ENCODE assay signal across 24 cellular contexts in the genomic region with DNA sequence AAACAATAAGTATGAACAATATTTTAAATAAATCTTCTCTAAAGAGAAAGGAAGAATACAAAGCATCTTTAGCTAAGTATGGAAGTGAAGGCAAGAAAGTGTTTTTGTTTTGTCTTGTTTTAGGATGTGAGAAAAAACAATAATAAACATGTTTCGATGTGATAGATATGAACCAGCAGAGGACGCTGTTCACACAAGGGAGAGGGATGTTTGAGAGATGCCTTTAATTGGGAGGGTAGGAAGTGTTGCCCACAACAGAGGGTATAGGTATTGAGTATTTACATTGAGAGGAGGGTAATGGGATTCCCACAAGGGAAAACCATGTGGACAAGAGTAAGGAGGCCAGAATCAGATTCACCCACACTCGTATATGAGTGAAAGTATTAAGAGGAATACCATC.
A peak's percentile ranks its signal among the peaks of the same experiment; 100 is the strongest.
DNase-seq lines count a peak whose midpoint lies in the region; ATAC-seq, FAIRE-seq and TF ChIP-seq lines count a peak whose summit lies in the region.
"Had no signal": no experiment of that assay in that cellular context is flagged by ENCODE, and none has a peak within 500 bp of the region (broad histone marks: within the 10 kb centered on the region; RNA-seq: fewer than 3 reads in every experiment).

No MANE protein-coding gene starts in this region.

- ATAC-seq in GM18858 (IDR thresholded peaks at IDR 0.05; ENCODE audit: unreplicated experiment) (peak; percentile 58), HG02885 (IDR thresholded peaks at IDR 0.05; ENCODE audit: poor library complexity, unreplicated experiment) (no peak)
- ATAC-seq: activated T-helper 17 cell treated with anti-CD3 and anti-CD28 coated beads, Interleukin-2, amount 50 U/mL, for 72 hours; HCT116; left lung had no signal

- H3K4me3 ChIP-seq in epithelial cell of esophagus (ENCODE audit: low read length): no peak overlapping the region
- H3K4me3 ChIP-seq: coronary artery, hepatocyte, left lung, thyroid gland had no signal

- no peak for FAIRE-seq in D721Med (lab: Jason Lieb, UNC)
- FAIRE-seq: GM18507 had no signal

- TF ChIP-seq CTCF in D721Med (IDR thresholded peaks at IDR 0.05; ENCODE audit: insufficient read depth, missing control alignments) (peak; percentile 7), epithelial cell of esophagus (IDR thresholded peaks at IDR 0.05; ENCODE audit: insufficient read depth, low read depth, low read length, missing control alignments) (peak; percentile 30)

- DNase-seq in D721Med (ENCODE audit: insufficient read length, low spot score) (no peak), NCI-H69 (lab: John Stamatoyannopoulos, UW) (peak; percentile 81), epithelial cell of esophagus (ENCODE audit: low read depth) (peak; percentile 4), SHP77 (lab: John Stamatoyannopoulos, UW) (no peak), activated gamma-delta T cell treated with Interleukin-2 at 50 U/mL for 16 hours (no peak)
- DNase-seq in activated CD4-positive, CD25-positive, alpha-beta regulatory T cell (lab: John Stamatoyannopoulos, UW): no peak
- DNase-seq: AML-193; amygdala; DND-41; left lung; NCI-H187 treated with DMSO at 0.1 percent for 48 hours; retina; SIG-M5; stimulated activated CD4-positive, alpha-beta T cell treated with anti-CD3 and anti-CD28 coated beads, Interleukin-1b, Interleukin-23, amount 100 ng/mL, for 48 hours; stimulated activated CD8-positive, alpha-beta memory T cell treated with anti-CD3 and anti-CD28 coated beads, Interleukin-4, amount 100 ng/mL, for 48 hours; T-helper 9 cell; thyroid gland had no signal

Comparison
In these comparisons a context has a peak if more than half of its experiments do, and no peak if none do; other contexts are left out.
1. DNase-seq: peak in NCI-H69 (single experiment) and epithelial cell of esophagus (single experiment); none in D721Med (single experiment), SHP77 (0 of 2), activated CD4-positive, CD25-positive, alpha-beta regulatory T cell (0 of 4) and activated gamma-delta T cell treated with Interleukin-2 at 50 U/mL for 16 hours (single experiment).